Comparison of ENCODE assay signal across 11 cellular contexts in genomic region chr2:99188357-99188756, GRCh38. TPM values are rescaled to one million over a fixed set of nuclear protein-coding genes. Genes with fewer than 3 reads are reported as not detected.
DNase-seq lines count a peak whose midpoint lies in the region; ATAC-seq and TF ChIP-seq lines count a peak whose summit lies in the region.
"Had no signal": no experiment of that assay in that cellular context is flagged by ENCODE, and none has a peak within 500 bp of the region (broad histone marks: within the 10 kb centered on the region; RNA-seq: fewer than 3 reads in every experiment).

No MANE protein-coding gene starts in this region.

- TF ChIP-seq CTCF in activated CD8-positive, alpha-beta T cell treated with anti-CD3 and anti-CD28 coated beads for 36 hours (IDR thresholded peaks at IDR 0.05), result no peak

- POLR2A ChIA-PET in activated CD8-positive, alpha-beta T cell treated with anti-CD3 and anti-CD28 coated beads for 36 hours (lab: Charles Lee), result interaction anchor here (0.6 kb wide), 1 partner anchor 32 kb away, joined by 3 read pairs; no protein-coding TSS in a partner anchor
- POLR2A ChIA-PET in activated CD8-positive, alpha-beta T cell treated with anti-CD3 and anti-CD28 coated beads, Interleukin-2, amount 10 ng/mL, durations not matched to agents 7 days and 5 days (lab: Charles Lee), result no interaction called here

- ATAC-seq in activated CD8-positive, alpha-beta T cell treated with anti-CD3 and anti-CD28 coated beads for 36 hours, result no peak
- ATAC-seq in activated CD8-positive, alpha-beta T cell treated with anti-CD3 and anti-CD28 coated beads, Interleukin-2, amount 10 ng/mL, durations not matched to agents 7 days and 5 days, result no peak
- no peak for ATAC-seq in HG02623 (IDR thresholded peaks at IDR 0.05; ENCODE audit: unreplicated experiment)
- ATAC-seq: HepG2 had no signal

- no peaks in the 10 kb centered on the region for H3K27me3 Mint-ChIP-seq in activated CD8-positive, alpha-beta T cell treated with anti-CD3 and anti-CD28 coated beads for 36 hours
- no peaks in the 10 kb centered on the region for H3K27me3 Mint-ChIP-seq in activated CD8-positive, alpha-beta T cell treated with anti-CD3 and anti-CD28 coated beads, Interleukin-2, amount 10 ng/mL, durations not matched to agents 7 days and 5 days (ENCODE audit: low read depth)
- no peaks in the 10 kb centered on the region for H3K27me3 Mint-ChIP-seq in activated naive CD8-positive, alpha-beta T cell
- H3K27me3 Mint-ChIP-seq in activated naive CD8-positive, alpha-beta T cell treated with anti-CD3 and anti-CD28 coated beads for 36 hours, result no peaks in the 10 kb centered on the region
- no peaks in the 10 kb centered on the region for H3K27me3 Mint-ChIP-seq in activated T-helper 2 cell treated with anti-CD3 and anti-CD28 coated beads, Interferon-gamma antibody, Interleukin-2, Interleukin-4, amounts not matched to agents 10 μg/mL and 5 μg/mL and 100 μg/mL, durations not matched to agents 14 hours and 24 hours and 36 hours (ENCODE audit: low read depth)
- H3K27me3 Mint-ChIP-seq: B cell had no signal

- intact Hi-C loops in activated CD8-positive, alpha-beta T cell treated with anti-CD3 and anti-CD28 coated beads for 36 hours (cut with micrococcal nuclease), result no loop called here
- intact Hi-C loops in activated T-helper 2 cell treated with anti-CD3 and anti-CD28 coated beads, Interferon-gamma antibody, Interleukin-2, Interleukin-4, amounts not matched to agents 10 μg/mL and 5 μg/mL and 100 μg/mL, durations not matched to agents 14 hours and 24 hours and 36 hours (cut with micrococcal nuclease), result no loop called here

- peak overlapping the region; percentile 10 for H3K27ac Mint-ChIP-seq in activated CD8-positive, alpha-beta T cell treated with anti-CD3 and anti-CD28 coated beads for 36 hours
- no peak overlapping the region for H3K27ac Mint-ChIP-seq in activated CD8-positive, alpha-beta T cell treated with anti-CD3 and anti-CD28 coated beads, Interleukin-2, amount 10 ng/mL, durations not matched to agents 7 days and 5 days
- peak overlapping the region; percentile 11 for H3K27ac Mint-ChIP-seq in activated naive CD8-positive, alpha-beta T cell
- H3K27ac Mint-ChIP-seq in activated naive CD8-positive, alpha-beta T cell treated with anti-CD3 and anti-CD28 coated beads for 36 hours, result no peak overlapping the region
- H3K27ac Mint-ChIP-seq in activated T-helper 2 cell treated with anti-CD3 and anti-CD28 coated beads, Interferon-gamma antibody, Interleukin-2, Interleukin-4, amounts not matched to agents 10 μg/mL and 5 μg/mL and 100 μg/mL, durations not matched to agents 14 hours and 24 hours and 36 hours, result peak overlapping the region; percentile 39
- H3K27ac Mint-ChIP-seq: B cell, H9 had no signal

- H3K9me3 Mint-ChIP-seq in activated CD8-positive, alpha-beta T cell treated with anti-CD3 and anti-CD28 coated beads for 36 hours, result no peaks in the 10 kb centered on the region
- no peaks in the 10 kb centered on the region for H3K9me3 Mint-ChIP-seq in activated CD8-positive, alpha-beta T cell treated with anti-CD3 and anti-CD28 coated beads, Interleukin-2, amount 10 ng/mL, durations not matched to agents 7 days and 5 days (ENCODE audit: insufficient read depth)
- H3K9me3 Mint-ChIP-seq in activated naive CD8-positive, alpha-beta T cell (ENCODE audit: low read depth), result no peaks in the 10 kb centered on the region
- peaks cover 2% of the 10 kb centered on the region for H3K9me3 Mint-ChIP-seq in activated naive CD8-positive, alpha-beta T cell treated with anti-CD3 and anti-CD28 coated beads for 36 hours
- H3K9me3 Mint-ChIP-seq in activated T-helper 2 cell treated with anti-CD3 and anti-CD28 coated beads, Interferon-gamma antibody, Interleukin-2, Interleukin-4, amounts not matched to agents 10 μg/mL and 5 μg/mL and 100 μg/mL, durations not matched to agents 14 hours and 24 hours and 36 hours, result no peaks in the 10 kb centered on the region

- H3K36me3 Mint-ChIP-seq in activated CD8-positive, alpha-beta T cell treated with anti-CD3 and anti-CD28 coated beads for 36 hours (ENCODE audit: low read depth), result peaks cover 33% of the 10 kb centered on the region
- H3K36me3 Mint-ChIP-seq in activated CD8-positive, alpha-beta T cell treated with anti-CD3 and anti-CD28 coated beads, Interleukin-2, amount 10 ng/mL, durations not matched to agents 7 days and 5 days (ENCODE audit: low read depth), result peaks cover 42% of the 10 kb centered on the region
- peaks cover 13% of the 10 kb centered on the region for H3K36me3 Mint-ChIP-seq in activated naive CD8-positive, alpha-beta T cell
- peaks cover 25% of the 10 kb centered on the region for H3K36me3 Mint-ChIP-seq in activated naive CD8-positive, alpha-beta T cell treated with anti-CD3 and anti-CD28 coated beads for 36 hours
- peaks cover 43% of the 10 kb centered on the region for H3K36me3 Mint-ChIP-seq in activated T-helper 2 cell treated with anti-CD3 and anti-CD28 coated beads, Interferon-gamma antibody, Interleukin-2, Interleukin-4, amounts not matched to agents 10 μg/mL and 5 μg/mL and 100 μg/mL, durations not matched to agents 14 hours and 24 hours and 36 hours (ENCODE audit: low read depth)

- CTCF ChIA-PET in activated CD8-positive, alpha-beta T cell treated with anti-CD3 and anti-CD28 coated beads for 36 hours (lab: Charles Lee), result no interaction called here
- CTCF ChIA-PET in activated CD8-positive, alpha-beta T cell treated with anti-CD3 and anti-CD28 coated beads, Interleukin-2, amount 10 ng/mL, durations not matched to agents 7 days and 5 days (lab: Charles Lee), result interaction anchor here (0.9 kb wide), 1 partner anchor 9 kb away, joined by 3 read pairs; no protein-coding TSS in a partner anchor

- H3K4me3 Mint-ChIP-seq in activated CD8-positive, alpha-beta T cell treated with anti-CD3 and anti-CD28 coated beads for 36 hours, result no peak overlapping the region
- no peak overlapping the region for H3K4me3 Mint-ChIP-seq in activated CD8-positive, alpha-beta T cell treated with anti-CD3 and anti-CD28 coated beads, Interleukin-2, amount 10 ng/mL, durations not matched to agents 7 days and 5 days
- no peak overlapping the region for H3K4me3 Mint-ChIP-seq in activated naive CD8-positive, alpha-beta T cell
- H3K4me3 Mint-ChIP-seq in activated naive CD8-positive, alpha-beta T cell treated with anti-CD3 and anti-CD28 coated beads for 36 hours, result no peak overlapping the region
- H3K4me3 Mint-ChIP-seq in activated T-helper 2 cell treated with anti-CD3 and anti-CD28 coated beads, Interferon-gamma antibody, Interleukin-2, Interleukin-4, amounts not matched to agents 10 μg/mL and 5 μg/mL and 100 μg/mL, durations not matched to agents 14 hours and 24 hours and 36 hours (ENCODE audit: low read depth), result no peak overlapping the region
- H3K4me3 Mint-ChIP-seq: B cell, H9 had no signal

- peaks cover 21% of the 10 kb centered on the region for H3K4me1 Mint-ChIP-seq in activated CD8-positive, alpha-beta T cell treated with anti-CD3 and anti-CD28 coated beads for 36 hours (ENCODE audit: low read depth)
- peaks cover 3% of the 10 kb centered on the region for H3K4me1 Mint-ChIP-seq in activated CD8-positive, alpha-beta T cell treated with anti-CD3 and anti-CD28 coated beads, Interleukin-2, amount 10 ng/mL, durations not matched to agents 7 days and 5 days (ENCODE audit: low read depth)
- peaks cover 32% of the 10 kb centered on the region for H3K4me1 Mint-ChIP-seq in activated naive CD8-positive, alpha-beta T cell (ENCODE audit: low read depth)
- H3K4me1 Mint-ChIP-seq in activated naive CD8-positive, alpha-beta T cell treated with anti-CD3 and anti-CD28 coated beads for 36 hours, result peaks cover 22% of the 10 kb centered on the region
- peaks cover 11% of the 10 kb centered on the region for H3K4me1 Mint-ChIP-seq in activated T-helper 2 cell treated with anti-CD3 and anti-CD28 coated beads, Interferon-gamma antibody, Interleukin-2, Interleukin-4, amounts not matched to agents 10 μg/mL and 5 μg/mL and 100 μg/mL, durations not matched to agents 14 hours and 24 hours and 36 hours (ENCODE audit: low read depth)

- DNase-seq in activated CD8-positive, alpha-beta T cell treated with anti-CD3 and anti-CD28 coated beads for 36 hours, result no peak
- DNase-seq in activated CD8-positive, alpha-beta T cell treated with anti-CD3 and anti-CD28 coated beads, Interleukin-2, amount 10 ng/mL, durations not matched to agents 7 days and 5 days, result no peak
- DNase-seq in activated naive CD8-positive, alpha-beta T cell treated with anti-CD3 and anti-CD28 coated beads for 36 hours, result no peak
- no peak for DNase-seq in activated T-helper 2 cell treated with anti-CD3 and anti-CD28 coated beads, Interferon-gamma antibody, Interleukin-2, Interleukin-4, amounts not matched to agents 10 μg/mL and 5 μg/mL and 100 μg/mL, durations not matched to agents 14 hours and 24 hours and 36 hours (ENCODE audit: low spot score)
- DNase-seq in NCI-H2081 (lab: John Stamatoyannopoulos, UW), result no peak
- DNase-seq: Caco-2, H9 had no signal

RNA-seq across cellular contexts. Expression of gene MRPL30, which starts 7.4 kb away (rescaled TPM):
- total RNA-seq in activated CD8-positive, alpha-beta T cell treated with anti-CD3 and anti-CD28 coated beads for 36 hours, result 10 to 100 TPM; 30.0 to 34.2 TPM
- 10 to 100 TPM; 23.3 to 24.4 TPM for total RNA-seq in activated CD8-positive, alpha-beta T cell treated with anti-CD3 and anti-CD28 coated beads, Interleukin-2, amount 10 ng/mL, durations not matched to agents 7 days and 5 days
- 10 to 100 TPM; 35.8 to 38.0 TPM for total RNA-seq in activated naive CD8-positive, alpha-beta T cell treated with anti-CD3 and anti-CD28 coated beads for 36 hours
- 27.6 and 29.4 TPM in 2 replicates for total RNA-seq in activated T-helper 2 cell treated with anti-CD3 and anti-CD28 coated beads, Interferon-gamma antibody, Interleukin-2, Interleukin-4, amounts not matched to agents 10 μg/mL and 5 μg/mL and 100 μg/mL, durations not matched to agents 14 hours and 24 hours and 36 hours

RNA-seq across cellular contexts. Expression of gene MITD1, which starts 7.5 kb away (rescaled TPM):
- total RNA-seq in activated CD8-positive, alpha-beta T cell treated with anti-CD3 and anti-CD28 coated beads for 36 hours, result 10 to 100 TPM; 49.8 to 55.9 TPM
- 10 to 100 TPM; 51.3 to 53.3 TPM for total RNA-seq in activated CD8-positive, alpha-beta T cell treated with anti-CD3 and anti-CD28 coated beads, Interleukin-2, amount 10 ng/mL, durations not matched to agents 7 days and 5 days
- 10 to 100 TPM; 56.8 to 61.2 TPM for total RNA-seq in activated naive CD8-positive, alpha-beta T cell treated with anti-CD3 and anti-CD28 coated beads for 36 hours
- total RNA-seq in activated T-helper 2 cell treated with anti-CD3 and anti-CD28 coated beads, Interferon-gamma antibody, Interleukin-2, Interleukin-4, amounts not matched to agents 10 μg/mL and 5 μg/mL and 100 μg/mL, durations not matched to agents 14 hours and 24 hours and 36 hours, result 49.7 and 52.4 TPM in 2 replicates

RNA-seq across cellular contexts. Expression of gene LIPT1, which starts 33.6 kb away (rescaled TPM):
- 1 to 10 TPM; 3.3 to 6.0 TPM for total RNA-seq in activated CD8-positive, alpha-beta T cell treated with anti-CD3 and anti-CD28 coated beads for 36 hours
- total RNA-seq in activated CD8-positive, alpha-beta T cell treated with anti-CD3 and anti-CD28 coated beads, Interleukin-2, amount 10 ng/mL, durations not matched to agents 7 days and 5 days, result 1 to 10 TPM; 7.5 to 7.9 TPM
- total RNA-seq in activated naive CD8-positive, alpha-beta T cell treated with anti-CD3 and anti-CD28 coated beads for 36 hours, result 1 to 10 TPM; 6.4 to 7.1 TPM
- 3.4 and 3.5 TPM in 2 replicates for total RNA-seq in activated T-helper 2 cell treated with anti-CD3 and anti-CD28 coated beads, Interferon-gamma antibody, Interleukin-2, Interleukin-4, amounts not matched to agents 10 μg/mL and 5 μg/mL and 100 μg/mL, durations not matched to agents 14 hours and 24 hours and 36 hours

RNA-seq across cellular contexts. Expression of gene TSGA10, which starts 33.6 kb away (rescaled TPM):
- 1 to 10 TPM; 8.6 to 9.2 TPM for total RNA-seq in activated CD8-positive, alpha-beta T cell treated with anti-CD3 and anti-CD28 coated beads for 36 hours
- 1 to 10 TPM; 6.0 to 6.9 TPM for total RNA-seq in activated CD8-positive, alpha-beta T cell treated with anti-CD3 and anti-CD28 coated beads, Interleukin-2, amount 10 ng/mL, durations not matched to agents 7 days and 5 days
- 1 to 10 TPM; 5.6 to 7.5 TPM for total RNA-seq in activated naive CD8-positive, alpha-beta T cell treated with anti-CD3 and anti-CD28 coated beads for 36 hours
- total RNA-seq in activated T-helper 2 cell treated with anti-CD3 and anti-CD28 coated beads, Interferon-gamma antibody, Interleukin-2, Interleukin-4, amounts not matched to agents 10 μg/mL and 5 μg/mL and 100 μg/mL, durations not matched to agents 14 hours and 24 hours and 36 hours, result 3.3 and 3.4 TPM in 2 replicates

RNA-seq across cellular contexts. Expression of gene C2orf15, which starts 46.9 kb away (rescaled TPM):
- total RNA-seq in activated CD8-positive, alpha-beta T cell treated with anti-CD3 and anti-CD28 coated beads for 36 hours, result 1 to 10 TPM; 1.4 to 1.5 TPM
- total RNA-seq in activated CD8-positive, alpha-beta T cell treated with anti-CD3 and anti-CD28 coated beads, Interleukin-2, amount 10 ng/mL, durations not matched to agents 7 days and 5 days, result under 1 TPM; 0.37 to 0.86 TPM
- 1 to 10 TPM; 1.0 to 1.3 TPM for total RNA-seq in activated naive CD8-positive, alpha-beta T cell treated with anti-CD3 and anti-CD28 coated beads for 36 hours
- total RNA-seq in activated T-helper 2 cell treated with anti-CD3 and anti-CD28 coated beads, Interferon-gamma antibody, Interleukin-2, Interleukin-4, amounts not matched to agents 10 μg/mL and 5 μg/mL and 100 μg/mL, durations not matched to agents 14 hours and 24 hours and 36 hours, result 0.16 TPM in 1 of 2 replicates, not detected in the other

Comparison
In these comparisons a context has a peak if more than half of its experiments do, and no peak if none do; other contexts are left out.
1. H3K27ac Mint-ChIP-seq: peak in activated CD8-positive, alpha-beta T cell treated with anti-CD3 and anti-CD28 coated beads for 36 hours (single experiment), activated naive CD8-positive, alpha-beta T cell (single experiment) and activated T-helper 2 cell treated with anti-CD3 and anti-CD28 coated beads, Interferon-gamma antibody, Interleukin-2, Interleukin-4, amounts not matched to agents 10 μg/mL and 5 μg/mL and 100 μg/mL, durations not matched to agents 14 hours and 24 hours and 36 hours (single experiment); none in activated CD8-positive, alpha-beta T cell treated with anti-CD3 and anti-CD28 coated beads, Interleukin-2, amount 10 ng/mL, durations not matched to agents 7 days and 5 days (single experiment) and activated naive CD8-positive, alpha-beta T cell treated with anti-CD3 and anti-CD28 coated beads for 36 hours (single experiment).